8 cellular contexts compared by ENCODE assay signal in the genomic region with DNA sequence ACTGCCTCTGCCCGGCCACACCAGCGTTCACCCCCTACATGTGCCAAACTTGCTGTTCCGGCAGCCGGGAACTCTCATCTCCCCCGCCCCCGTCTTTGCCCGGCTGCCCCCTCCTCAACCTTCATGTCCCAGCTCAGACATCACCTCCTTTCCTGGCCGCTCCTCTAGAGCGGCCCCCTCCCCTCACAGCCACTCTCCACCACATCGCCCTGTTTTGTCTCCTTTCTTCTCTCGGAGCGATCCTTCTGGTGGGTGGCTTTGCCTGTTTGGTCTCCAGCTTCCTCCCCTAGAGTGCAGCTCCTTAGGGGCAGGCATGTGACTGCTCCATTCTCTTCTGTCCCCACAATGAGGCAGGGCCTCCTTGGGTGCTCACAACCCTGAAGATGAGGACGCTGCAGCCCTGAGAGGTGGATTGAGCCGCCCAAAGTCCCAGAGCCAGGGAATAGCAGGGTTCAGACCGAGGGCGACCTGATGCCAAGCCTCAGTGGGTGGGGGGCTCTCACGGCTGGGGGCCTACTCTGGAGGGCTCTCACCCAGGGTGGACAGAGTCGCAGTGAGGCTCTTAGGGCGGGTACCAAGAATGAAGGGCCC. TPM values are rescaled to one million over a fixed set of nuclear protein-coding genes. Genes with fewer than 3 reads are reported as not detected.
A peak's percentile ranks its signal among the peaks of the same experiment; 100 is the strongest.
DNase-seq lines count a peak whose midpoint lies in the region; ATAC-seq and TF ChIP-seq lines count a peak whose summit lies in the region.

No MANE protein-coding gene starts in this region.

- H3K79me1 ChIP-seq in trophoblast cell (ENCODE audit: low read length), result no peaks in the 10 kb centered on the region

- no TSS peak for BruUV-seq in Caco-2 (replicated peaks; lab: Mats Ljungman, UMichigan)
- BruUV-seq in PC-3 (replicated peaks; lab: Mats Ljungman, UMichigan), result no TSS peak

- no peaks in the 10 kb centered on the region for H3K9me2 ChIP-seq in PC-3 (replicated peaks; ENCODE audit: low read length)

- H3K36me3 ChIP-seq in Caco-2 (ENCODE audit: control insufficient read depth, insufficient read depth, low read length) (peaks cover 2% of the 10 kb centered on the region; the same call in 1 of the 2 replicates), PC-3 (ENCODE audit: low read depth, low read length) (no peaks in the 10 kb centered on the region), endodermal cell (ENCODE audit: control insufficient read depth, insufficient read depth, low read length) (no peaks in the 10 kb centered on the region), trophoblast cell (ENCODE audit: control insufficient read depth in 1 of 2, insufficient read depth in 2 of 2, low read length in 2 of 2) (peaks cover 0 to under 1% of the 10 kb centered on the region in 2 experiments)

- peaks cover 10% of the 10 kb centered on the region for H3K4me1 Mint-ChIP-seq in Caco-2 (ENCODE audit: low read depth, unreplicated experiment)
- H3K4me1 Mint-ChIP-seq in endodermal cell, result peaks cover 63% of the 10 kb centered on the region

- no peak overlapping the region for H4K91ac ChIP-seq in trophoblast cell (ENCODE audit: low read depth, low read length)

- no peak overlapping the region for H2BK5ac ChIP-seq in trophoblast cell (ENCODE audit: low read depth, low read length, poor library complexity)

- ATAC-seq in PC-3 (no peak), GM19324 (IDR thresholded peaks at IDR 0.05; ENCODE audit: low FRiP score, unreplicated experiment) (no peak), HG02588 (IDR thresholded peaks at IDR 0.05; ENCODE audit: unreplicated experiment) (no peak)

- H4K20me1 ChIP-seq in PC-3 (ENCODE audit: low read length), result 0 out of 2 replicates have a peak, but pooled peaks cover 10% of the 10 kb centered on the region

- H3K27me3 ChIP-seq in Caco-2 (replicated peaks; ENCODE audit: control insufficient read depth, insufficient read depth, low read length), result no peaks in the 10 kb centered on the region
- no peaks in the 10 kb centered on the region for H3K27me3 ChIP-seq in PC-3 (ENCODE audit: low read length)
- H3K27me3 ChIP-seq in endodermal cell (ENCODE audit: control insufficient read depth, insufficient read depth, low read length, poor library complexity, severe bottlenecking), result no peaks in the 10 kb centered on the region
- no peaks in the 10 kb centered on the region for H3K27me3 ChIP-seq in trophoblast cell (ENCODE audit: insufficient read depth, low read length)

- CTCF ChIA-PET in Caco-2 (lab: Charles Lee), result no interaction called here
- CTCF ChIA-PET in PC-3 (lab: Charles Lee), result no interaction called here

- WGBS in endodermal cell (ENCODE audit: insufficient coverage in 1 of 2, insufficient read length in 1 of 2), 2 experiments, result 66 to 73% methylated on average over 11 to 19 of the region's 19 CpGs
- no CpG with 5 or more reads among the region's 19 CpGs for WGBS in trophoblast cell (ENCODE audit: extremely low coverage, insufficient coverage, insufficient read length)

- H3K4me1 ChIP-seq in Caco-2, result peaks cover 17% of the 10 kb centered on the region
- peaks cover 71% of the 10 kb centered on the region for H3K4me1 ChIP-seq in PC-3 (ENCODE audit: insufficient read depth, low read length)
- peaks cover 28% of the 10 kb centered on the region for H3K4me1 ChIP-seq in endodermal cell (ENCODE audit: control insufficient read depth, insufficient read depth, low read length)
- H3K4me1 ChIP-seq in trophoblast cell (ENCODE audit: control insufficient read depth in 1 of 2, insufficient read depth in 2 of 2, low read length in 2 of 2), result peaks cover 10 to 20% of the 10 kb centered on the region in 2 experiments

- H3K27ac ChIP-seq in PC-3 (ENCODE audit: low read length) (peak overlapping the region; percentile 91), endodermal cell (ENCODE audit: low read depth, low read length) (no peak overlapping the region), trophoblast cell (ENCODE audit: low read depth, low read length) (no peak overlapping the region)

- H3K79me2 ChIP-seq in PC-3 (ENCODE audit: low read length) (peaks cover 79% of the 10 kb centered on the region), trophoblast cell (ENCODE audit: control insufficient read depth, insufficient read depth, low read length, poor library complexity) (peaks cover 2% of the 10 kb centered on the region)

- H3K9ac ChIP-seq in PC-3 (ENCODE audit: low read length) (peak overlapping the region; percentile 72), endodermal cell (ENCODE audit: extremely low read depth, low read length, poor library complexity, severe bottlenecking) (no peak overlapping the region), trophoblast cell (ENCODE audit: low read length) (no peak overlapping the region)

- no peak overlapping the region for H3K14ac ChIP-seq in trophoblast cell (ENCODE audit: low read length)

- H2AK5ac ChIP-seq in trophoblast cell (ENCODE audit: low read length), result no peak overlapping the region

- H3K9me3 ChIP-seq in Caco-2, result no peaks in the 10 kb centered on the region
- no peaks in the 10 kb centered on the region for H3K9me3 ChIP-seq in PC-3 (ENCODE audit: low read length)
- no peaks in the 10 kb centered on the region for H3K9me3 ChIP-seq in endodermal cell (ENCODE audit: control insufficient read depth, low read length)
- H3K9me3 ChIP-seq in trophoblast cell (ENCODE audit: insufficient read depth, low read depth, low read length), result no peaks in the 10 kb centered on the region

- H3K36me3 Mint-ChIP-seq in Caco-2 (ENCODE audit: insufficient read depth, unreplicated experiment), result no peaks in the 10 kb centered on the region
- H3K36me3 Mint-ChIP-seq in endodermal cell (ENCODE audit: low read depth), result peaks cover 3% of the 10 kb centered on the region

- H2AFZ ChIP-seq in PC-3 (ENCODE audit: low read length) (no peak overlapping the region), trophoblast cell (ENCODE audit: insufficient read depth, low read length, poor library complexity) (no peak overlapping the region)

- H3K4me3 Mint-ChIP-seq in Caco-2 (ENCODE audit: unreplicated experiment) (no peak overlapping the region), endodermal cell (peak overlapping the region; percentile 27)

- TF ChIP-seq CTCF in Caco-2 (IDR thresholded peaks at IDR 0.05; ENCODE audit: insufficient read depth in 1 of 2, low read depth in 1 of 2, low read length in 1 of 2, severe bottlenecking in 1 of 2, unreplicated experiment in 1 of 2) (no peak), PC-3 (conservative IDR thresholded peaks at IDR 0.05; ENCODE audit: low read depth, low read length) (peak; percentile 25), endodermal cell (conservative IDR thresholded peaks at IDR 0.05) (peak; percentile 46)

- H3K4me3 ChIP-seq in Caco-2 (ENCODE audit: low read depth, low read length) (no peak overlapping the region), PC-3 (ENCODE audit: low read length) (peak overlapping the region; percentile 48; the same call in 1 of the 2 replicates), endodermal cell (ENCODE audit: low read length) (no peak overlapping the region), trophoblast cell (ENCODE audit: low read depth, low read length) (no peak overlapping the region)

- no peak overlapping the region for H2BK120ac ChIP-seq in trophoblast cell (ENCODE audit: insufficient read depth, low read length, poor library complexity)

- H3K27me3 Mint-ChIP-seq in Caco-2 (ENCODE audit: insufficient read depth, unreplicated experiment) (no peaks in the 10 kb centered on the region), endodermal cell (ENCODE audit: insufficient read depth) (no peaks in the 10 kb centered on the region)

- no peak overlapping the region for H4K8ac ChIP-seq in trophoblast cell (ENCODE audit: low read depth, low read length)

- peak overlapping the region; percentile 15 for H3K18ac ChIP-seq in trophoblast cell (ENCODE audit: low read length)

- peak overlapping the region; percentile 74 for H3K4me2 ChIP-seq in PC-3 (ENCODE audit: low read length)
- H3K4me2 ChIP-seq in trophoblast cell (ENCODE audit: low read length), result no peak overlapping the region

- DNase-seq in Caco-2 (no peak), PC-3 (no peak), endodermal cell (no peak), trophoblast cell (no peak), GM19240 (ENCODE audit: insufficient read length, low spot score) (no peak), NCI-H82 treated with DMSO at 0.1 percent for 48 hours (lab: John Stamatoyannopoulos, UW; ENCODE audit: unreplicated experiment) (no peak)

- intact Hi-C loops in Caco-2 (cut with micrococcal nuclease; ENCODE audit: unreplicated experiment) (loop anchor here (2.0 kb wide), 1 partner anchor 80 kb away; no protein-coding TSS in a partner anchor), PC-3 (cut with micrococcal nuclease) (no loop called here)

- POLR2A ChIA-PET in Caco-2 (lab: Charles Lee), result no interaction called here
- POLR2A ChIA-PET in PC-3 (lab: Charles Lee; ENCODE audit: unreplicated experiment), result no interaction called here

- peak overlapping the region; percentile 26 for H3K27ac Mint-ChIP-seq in Caco-2 (ENCODE audit: unreplicated experiment)
- peak overlapping the region; percentile 83 for H3K27ac Mint-ChIP-seq in endodermal cell

- H4K12ac ChIP-seq in trophoblast cell (ENCODE audit: low read depth, low read length), result no peak overlapping the region

- H3K9me3 Mint-ChIP-seq in Caco-2 (ENCODE audit: unreplicated experiment), result no peaks in the 10 kb centered on the region
- no peaks in the 10 kb centered on the region for H3K9me3 Mint-ChIP-seq in endodermal cell

- peak overlapping the region; percentile 44 for H2BK12ac ChIP-seq in trophoblast cell (ENCODE audit: low read length)

- H3K23ac ChIP-seq in trophoblast cell (ENCODE audit: low read length), result no peak overlapping the region

- H3F3A ChIP-seq in PC-3 (ENCODE audit: low read length, unreplicated experiment), result no peaks in the 10 kb centered on the region

- no peak overlapping the region for H3K4ac ChIP-seq in trophoblast cell (ENCODE audit: low read depth, low read length)

RNA-seq across cellular contexts. Expression of a gene that starts 44.9 kb away (rescaled TPM):
- total RNA-seq in Caco-2 (2022), result 49.6 and 50.2 TPM in 2 replicates
- total RNA-seq in PC-3 (2014; rRNA removed), result 86.8 and 110 TPM in 2 replicates
- 10 to 100 TPM; 47.8 to 57.9 TPM for total RNA-seq in endodermal cell
- 38.8 TPM for polyA plus RNA-seq in endodermal cell (2013, experiment 1 of 2)
- polyA plus RNA-seq in endodermal cell (2013, experiment 2 of 2), result 42.8 TPM
- 50.0 and 52.3 TPM in 2 replicates for polyA plus RNA-seq in trophoblast cell (2013)

Comparison
In these comparisons a context has a peak if more than half of its experiments do, and no peak if none do; other contexts are left out.
1. CTCF ChIP-seq: peak in PC-3 (single experiment) and endodermal cell (single experiment); none in Caco-2 (0 of 2).